ENCODE assay signal across 14 cellular contexts in genomic region chr10:89115876-89116627, GRCh38.
A peak's percentile ranks its signal among the peaks of the same experiment; 100 is the strongest.
DNase-seq lines count a peak whose midpoint lies in the region; TF ChIP-seq lines count a peak whose summit lies in the region.
"Had no signal": no experiment of that assay in that cellular context is flagged by ENCODE, and none has a peak within 500 bp of the region (broad histone marks: within the 10 kb centered on the region; RNA-seq: fewer than 3 reads in every experiment).

No MANE protein-coding gene starts in this region.

- TF ChIP-seq CTCF in smooth muscle cell (IDR thresholded peaks at IDR 0.05; ENCODE audit: borderline replicate concordance, insufficient read depth, poor library complexity, severe bottlenecking): no peak
- TF ChIP-seq CTCF in transverse colon (IDR thresholded peaks at IDR 0.05): no peak
- no peak for TF ChIP-seq CTCF in endodermal cell (conservative IDR thresholded peaks at IDR 0.05)

- no peak for TF ChIP-seq EP300 in transverse colon (IDR thresholded peaks at IDR 0.05; ENCODE audit: low read depth)

- H4K20me1 ChIP-seq in smooth muscle cell (ENCODE audit: low read depth): no peaks in the 10 kb centered on the region

- H3K9ac ChIP-seq in smooth muscle cell (ENCODE audit: low read depth) (no peak overlapping the region), endodermal cell (ENCODE audit: extremely low read depth, low read length, poor library complexity, severe bottlenecking) (no peak overlapping the region)

- in situ Hi-C loops in transverse colon (cut with MboI; ENCODE audit: low pct_ligation_motif_present in 1 of 4, low pct_unique_long_range_greater_than_20kb in 1 of 4, low sequenced_read_pairs in 3 of 4): no loop called here

- no peak overlapping the region for H3K27ac Mint-ChIP-seq in endodermal cell

- no peak overlapping the region for H3K4me2 ChIP-seq in smooth muscle cell

- no peak overlapping the region for H3K4me3 ChIP-seq in smooth muscle cell
- H3K4me3 ChIP-seq in transverse colon: no peak overlapping the region
- H3K4me3 ChIP-seq in endodermal cell (ENCODE audit: low read length): no peak overlapping the region
- H3K4me3 ChIP-seq: HAP-1, right lobe of liver had no signal

- peaks cover 2% of the 10 kb centered on the region for H3K4me1 Mint-ChIP-seq in endodermal cell

- no peaks in the 10 kb centered on the region for H3K36me3 Mint-ChIP-seq in endodermal cell (ENCODE audit: low read depth)

- TF ChIP-seq POLR2A in transverse colon (IDR thresholded peaks at IDR 0.05): no peak

- H3K27me3 ChIP-seq in smooth muscle cell (ENCODE audit: low read depth): no peaks in the 10 kb centered on the region
- H3K27me3 ChIP-seq in transverse colon: no peaks in the 10 kb centered on the region
- no peaks in the 10 kb centered on the region for H3K27me3 ChIP-seq in endodermal cell (ENCODE audit: control insufficient read depth, insufficient read depth, low read length, poor library complexity, severe bottlenecking)
- H3K27me3 ChIP-seq: right lobe of liver had no signal

- H3K36me3 ChIP-seq in smooth muscle cell (ENCODE audit: low read depth) (no peaks in the 10 kb centered on the region), transverse colon (no peaks in the 10 kb centered on the region), endodermal cell (ENCODE audit: control insufficient read depth, insufficient read depth, low read length) (no peaks in the 10 kb centered on the region)
- H3K36me3 ChIP-seq: HAP-1, right lobe of liver had no signal

- no peak overlapping the region for H3K4me3 Mint-ChIP-seq in endodermal cell

- no peaks in the 10 kb centered on the region for H3K79me2 ChIP-seq in smooth muscle cell (ENCODE audit: low read depth)

- H3F3A ChIP-seq in smooth muscle cell (ENCODE audit: low read depth): no peaks in the 10 kb centered on the region

- intact Hi-C loops in transverse colon (cut with DNase I; ENCODE audit: low total_unique reads): no loop called here

- DNase-seq in NOMO-1 treated with DMSO at 0.1 percent for 48 hours (lab: John Stamatoyannopoulos, UW; ENCODE audit: unreplicated experiment) (peak; percentile 16), NOMO-1 treated with dmso at 0.1 percent for 144 hours (lab: John Stamatoyannopoulos, UW; ENCODE audit: unreplicated experiment) (no peak), RPMI7951 (ENCODE audit: low read depth) (peak; percentile 75), fibroblast of gingiva (ENCODE audit: low read depth) (peak; percentile 54), pulmonary artery endothelial cell (ENCODE audit: low read depth, low spot score) (peak; percentile 32), smooth muscle cell (lab: John Stamatoyannopoulos, UW; ENCODE audit: unreplicated experiment) (no peak), transverse colon (no peak), endodermal cell (no peak)
- DNase-seq: 8988T; activated naive CD4-positive, alpha-beta T cell; NCI-H2107; right lobe of liver; SHP77 had no signal

- peaks cover 4% of the 10 kb centered on the region for H3K9me3 Mint-ChIP-seq in endodermal cell

- no peaks in the 10 kb centered on the region for H3K27me3 Mint-ChIP-seq in endodermal cell (ENCODE audit: insufficient read depth)

- 89% methylated on average over 9 of the region's 9 CpGs for WGBS in smooth muscle cell (ENCODE audit: low lambda C conversion rate)
- 97 to 100% methylated on average over 1 to 9 of the region's 9 CpGs for WGBS in transverse colon (ENCODE audit: low coverage in 1 of 2), 2 donors
- 92 to 93% methylated on average over 2 to 3 of the region's 9 CpGs for WGBS in endodermal cell (ENCODE audit: insufficient coverage in 1 of 2, insufficient read length in 1 of 2), 2 experiments

- H3K9me3 ChIP-seq in smooth muscle cell (replicated peaks; ENCODE audit: low read depth): no peaks in the 10 kb centered on the region
- H3K9me3 ChIP-seq in transverse colon: no peaks in the 10 kb centered on the region
- H3K9me3 ChIP-seq in endodermal cell (ENCODE audit: control insufficient read depth, low read length): peaks cover 14% of the 10 kb centered on the region
- H3K9me3 ChIP-seq: HAP-1, right lobe of liver had no signal

- no peaks in the 10 kb centered on the region for H3K4me1 ChIP-seq in smooth muscle cell (ENCODE audit: low read depth)
- H3K4me1 ChIP-seq in transverse colon: no peaks in the 10 kb centered on the region
- no peaks in the 10 kb centered on the region for H3K4me1 ChIP-seq in endodermal cell (ENCODE audit: control insufficient read depth, insufficient read depth, low read length)
- H3K4me1 ChIP-seq: right lobe of liver had no signal

- H3K27ac ChIP-seq in smooth muscle cell (ENCODE audit: low read depth) (no peak overlapping the region), transverse colon (no peak overlapping the region), endodermal cell (ENCODE audit: low read depth, low read length) (no peak overlapping the region)
- H3K27ac ChIP-seq: right lobe of liver had no signal

- H2AFZ ChIP-seq in smooth muscle cell (ENCODE audit: low read depth): no peak overlapping the region

Comparison
In these comparisons a context has a peak if more than half of its experiments do, and no peak if none do; other contexts are left out.
1. DNase-seq: peak in NOMO-1 treated with DMSO at 0.1 percent for 48 hours (single experiment), RPMI7951 (single experiment), fibroblast of gingiva (single experiment) and pulmonary artery endothelial cell (single experiment); none in NOMO-1 treated with dmso at 0.1 percent for 144 hours (single experiment), smooth muscle cell (single experiment), transverse colon (single experiment) and endodermal cell (single experiment).